In genomic region chr4:121182296-121182695, GRCh38 we compare ENCODE assay signal across 9 cellular contexts. TPM values are rescaled to one million over a fixed set of nuclear protein-coding genes. Genes with fewer than 3 reads are reported as not detected.
DNase-seq lines count a peak whose midpoint lies in the region; TF ChIP-seq lines count a peak whose summit lies in the region.
"Had no signal": no experiment of that assay in that cellular context is flagged by ENCODE, and none has a peak within 500 bp of the region (broad histone marks: within the 10 kb centered on the region; RNA-seq: fewer than 3 reads in every experiment).

No MANE protein-coding gene starts in this region.

- no peak overlapping the region for H3K4me2 ChIP-seq in mesendoderm (ENCODE audit: low read length)

- no peak for TF ChIP-seq POLR2A in prostate gland (IDR thresholded peaks at IDR 0.05)
- TF ChIP-seq POLR2A in uterus (IDR thresholded peaks at IDR 0.05), result no peak

- H3K27ac Mint-ChIP-seq in chondrocyte (ENCODE audit: unreplicated experiment), result peak overlapping the region; percentile 66

- H3K36me3 Mint-ChIP-seq in chondrocyte (ENCODE audit: low read depth), result no peaks in the 10 kb centered on the region

- H4K8ac ChIP-seq in mesendoderm (ENCODE audit: low read depth, low read length), result no peak overlapping the region

- no peak for TF ChIP-seq CTCF in chondrocyte (IDR thresholded peaks at IDR 0.05)
- no peak for TF ChIP-seq CTCF in prostate gland (IDR thresholded peaks at IDR 0.05)
- no peak for TF ChIP-seq CTCF in uterus (IDR thresholded peaks at IDR 0.05)

- H3K27me3 ChIP-seq in prostate gland (replicated peaks; ENCODE audit: insufficient read depth) (no peaks in the 10 kb centered on the region), mesendoderm (ENCODE audit: insufficient read depth, low read length, poor library complexity) (no peaks in the 10 kb centered on the region), uterus (no peaks in the 10 kb centered on the region)

- H3K18ac ChIP-seq in mesendoderm (ENCODE audit: low read length), result no peak overlapping the region

- no peak overlapping the region for H4K5ac ChIP-seq in mesendoderm (ENCODE audit: low read length)

- H3K9ac ChIP-seq in mesendoderm (ENCODE audit: low read length), result no peak overlapping the region

- H3K4me1 Mint-ChIP-seq in chondrocyte (ENCODE audit: low read depth), result peaks cover 11% of the 10 kb centered on the region

- no peaks in the 10 kb centered on the region for H3K36me3 ChIP-seq in prostate gland
- H3K36me3 ChIP-seq in mesendoderm (ENCODE audit: control insufficient read depth, insufficient read depth, low read length), result no peaks in the 10 kb centered on the region
- no peaks in the 10 kb centered on the region for H3K36me3 ChIP-seq in uterus
- H3K36me3 ChIP-seq: WERI-Rb-1 had no signal

- no peak overlapping the region for H2AK5ac ChIP-seq in mesendoderm (ENCODE audit: low read length)

- H3K4me3 ChIP-seq in prostate gland (no peak overlapping the region), mesendoderm (ENCODE audit: low read length) (no peak overlapping the region), uterus (no peak overlapping the region)

- 26% methylated on average over 3 of the region's 3 CpGs for WGBS in prostate gland
- WGBS in mesendoderm (ENCODE audit: extremely low coverage, insufficient coverage, low lambda C conversion rate), result 100% methylated on average over 1 of the region's 3 CpGs

- H3K27ac ChIP-seq in prostate gland (peak overlapping the region in 1 of 2 donors; percentile 43), mesendoderm (ENCODE audit: low read depth, low read length) (no peak overlapping the region), uterus (no peak overlapping the region)
- H3K27ac ChIP-seq: WERI-Rb-1 had no signal

- no peak overlapping the region for H3K4me3 Mint-ChIP-seq in chondrocyte (ENCODE audit: unreplicated experiment)

- H2BK120ac ChIP-seq in mesendoderm (ENCODE audit: low read depth, low read length), result no peak overlapping the region

- peaks cover 7% of the 10 kb centered on the region for H3K9me3 Mint-ChIP-seq in chondrocyte (ENCODE audit: low read depth)

- H3K23ac ChIP-seq in mesendoderm (ENCODE audit: low read length), result no peak overlapping the region

- DNase-seq in GM04504 (ENCODE audit: low read depth), result peak; percentile 5
- DNase-seq in MV-4-11 (lab: John Stamatoyannopoulos, UW), result peak; percentile 75
- DNase-seq in chondrocyte (ENCODE audit: low spot score), result no peak
- peak; percentile 12 for DNase-seq in prostate gland (ENCODE audit: low spot score)
- DNase-seq in mesendoderm, result no peak
- DNase-seq in NCI-H2171 treated with DMSO at 0.1 percent for 48 hours (lab: John Stamatoyannopoulos, UW), result no peak
- no peak for DNase-seq in uterus
- DNase-seq in NCI-H2107 treated with DMSO at 0.1 percent for 48 hours (lab: John Stamatoyannopoulos, UW; ENCODE audit: unreplicated experiment), result no peak
- DNase-seq: WERI-Rb-1 had no signal

- H3K79me2 ChIP-seq in mesendoderm (ENCODE audit: control insufficient read depth, insufficient read depth, low read length), result no peaks in the 10 kb centered on the region

- no peaks in the 10 kb centered on the region for H3K79me1 ChIP-seq in mesendoderm (ENCODE audit: low read length)

- H2BK5ac ChIP-seq in mesendoderm (ENCODE audit: low read length), result no peak overlapping the region

- no peak overlapping the region for H2BK15ac ChIP-seq in mesendoderm (replicated peaks; ENCODE audit: low read depth)

- H3K4me1 ChIP-seq in prostate gland (replicated peaks) (no peaks in the 10 kb centered on the region), mesendoderm (ENCODE audit: control insufficient read depth, low read depth, low read length) (no peaks in the 10 kb centered on the region), uterus (no peaks in the 10 kb centered on the region)

- H3K4ac ChIP-seq in mesendoderm (ENCODE audit: low read depth, low read length), result no peak overlapping the region

- no peak overlapping the region for H3K56ac ChIP-seq in mesendoderm (ENCODE audit: low read length)

- peaks cover 5% of the 10 kb centered on the region for H3K27me3 Mint-ChIP-seq in chondrocyte (ENCODE audit: low read depth)

- H3K9me3 ChIP-seq in prostate gland (no peaks in the 10 kb centered on the region), uterus (no peaks in the 10 kb centered on the region)

- intact Hi-C loops in prostate gland (cut with DNase I), result no loop called here
- intact Hi-C loops in uterus (cut with DNase I; ENCODE audit: low total_unique reads), result no loop called here

RNA-seq across cellular contexts. Expression of gene TNIP3, which starts 18.2 kb away (rescaled TPM):
- total RNA-seq in chondrocyte (0.31 TPM in 1 of 3 replicates, not detected in the others), prostate gland (not detected), uterus (under 1 TPM in 1 of 4 donors, not detected in 3; 0.48 TPM)
- polyA plus RNA-seq in mesendoderm (2013, experiment 1 of 2), result 0.39 TPM
- 0.15 TPM for polyA plus RNA-seq in mesendoderm (2013, experiment 2 of 2)

Comparison
In these comparisons a context has a peak if more than half of its experiments do, and no peak if none do; other contexts are left out.
1. DNase-seq: peak in GM04504 (single experiment), MV-4-11 (single experiment) and prostate gland (single experiment); none in chondrocyte (single experiment), mesendoderm (single experiment), NCI-H2171 treated with DMSO at 0.1 percent for 48 hours (single experiment), uterus (0 of 2) and NCI-H2107 treated with DMSO at 0.1 percent for 48 hours (single experiment).